Comparison of ENCODE assay signal across 16 cellular contexts in the genomic region with DNA sequence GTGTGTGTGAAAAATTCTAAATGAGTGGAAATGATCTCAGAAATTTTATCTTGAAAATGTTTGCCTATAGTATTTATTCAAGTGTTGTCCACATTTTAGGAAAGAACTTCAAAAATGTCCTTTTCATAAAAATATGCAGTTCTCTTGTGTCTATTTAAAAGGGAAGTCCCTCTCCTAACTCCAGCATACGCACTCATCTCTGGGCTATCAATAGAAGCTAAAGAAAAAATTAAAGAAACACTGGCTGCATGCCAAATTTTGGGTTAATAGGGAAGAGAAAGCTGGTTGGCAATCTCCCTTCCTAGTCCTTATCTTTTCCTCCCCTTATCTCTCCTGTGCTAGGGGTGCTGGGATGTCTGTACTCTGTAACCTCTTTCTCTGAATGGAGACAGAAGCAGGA.
DNase-seq lines count a peak whose midpoint lies in the region; ATAC-seq and TF ChIP-seq lines count a peak whose summit lies in the region.
"Had no signal": no experiment of that assay in that cellular context is flagged by ENCODE, and none has a peak within 500 bp of the region (broad histone marks: within the 10 kb centered on the region; RNA-seq: fewer than 3 reads in every experiment).

No MANE protein-coding gene starts in this region.

- H3K9me3 ChIP-seq in A673 (ENCODE audit: low read depth, low read length, poor library complexity, severe bottlenecking) (no peaks in the 10 kb centered on the region), heart left ventricle (no peaks in the 10 kb centered on the region)
- H3K9me3 ChIP-seq: thyroid gland had no signal

- no peak for TF ChIP-seq POLR2A in heart left ventricle (IDR thresholded peaks at IDR 0.05)

- H3K27me3 ChIP-seq in A673 (replicated peaks; ENCODE audit: insufficient read depth, low read depth, low read length, poor library complexity) (no peaks in the 10 kb centered on the region), heart left ventricle (no peaks in the 10 kb centered on the region)
- H3K27me3 ChIP-seq: thyroid gland had no signal

- H3K36me3 ChIP-seq in A673 (ENCODE audit: insufficient read depth, low read length, poor library complexity, severe bottlenecking) (no peaks in the 10 kb centered on the region), heart left ventricle (no peaks in the 10 kb centered on the region)
- H3K36me3 ChIP-seq: thyroid gland had no signal

- TF ChIP-seq CTCF in A673 (conservative IDR thresholded peaks at IDR 0.05; ENCODE audit: low read depth, low read length) (no peak), heart left ventricle (IDR thresholded peaks at IDR 0.05) (no peak)

- POLR2A ChIA-PET in A673 (lab: Charles Lee; ENCODE audit: low non-redundant PET), result no interaction called here

- no peak overlapping the region for H3K27ac Mint-ChIP-seq in activated naive CD4-positive, alpha-beta T cell treated with anti-CD3 and anti-CD28 coated beads, Interleukin-2, amount 50 U/mL, for 72 hours
- H3K27ac Mint-ChIP-seq: activated T-helper 17 cell treated with anti-CD3 and anti-CD28 coated beads, Interleukin-2, amount 50 U/mL, for 72 hours; H9; T-helper 17 cell had no signal

- CTCF ChIA-PET in A673 (lab: Charles Lee), result no interaction called here

- WGBS in heart left ventricle, 4 donors, result 10 to 26% (median 19%) methylated on average over 1 of the region's 1 CpG

- H3K36me3 Mint-ChIP-seq in activated naive CD4-positive, alpha-beta T cell treated with anti-CD3 and anti-CD28 coated beads, Interleukin-2, amount 50 U/mL, for 72 hours, result no peaks in the 10 kb centered on the region

- H3K4me3 ChIP-seq in A673 (ENCODE audit: low read depth, low read length, poor library complexity, severe bottlenecking) (no peak overlapping the region), heart left ventricle (no peak overlapping the region)
- H3K4me3 ChIP-seq: thyroid gland had no signal

- no TSS peak for BruUV-seq in A673 (replicated peaks; lab: Mats Ljungman, UMichigan)

- ATAC-seq in SK-N-SH treated with all-trans-retinoic acid at 6 μM for 48 hours (no peak), heart left ventricle (peak; percentile 67 to 86 (median 79))
- ATAC-seq in activated naive CD4-positive, alpha-beta T cell treated with anti-CD3 and anti-CD28 coated beads, Interleukin-2, amount 50 U/mL, for 72 hours, result no peak
- ATAC-seq: activated T-helper 17 cell treated with anti-CD3 and anti-CD28 coated beads, Interleukin-2, amount 50 U/mL, for 72 hours; Panc1; T-helper 17 cell had no signal

- H3K27ac ChIP-seq in A673 (ENCODE audit: low read depth, low read length, poor library complexity, severe bottlenecking) (no peak overlapping the region), heart left ventricle (peak overlapping the region in 1 of 12 donors; percentile 24)
- H3K27ac ChIP-seq: thyroid gland had no signal

- DNase-seq in A673 (ENCODE audit: low spot score), result peak; percentile 44
- peak; percentile 46 for DNase-seq in NCI-H146 (lab: John Stamatoyannopoulos, UW)
- DNase-seq in heart left ventricle, result peak in 1 of 5 donors; percentile 23
- DNase-seq in GF-D8 (lab: John Stamatoyannopoulos, UW), result no peak
- DNase-seq in activated CD8-positive, alpha-beta memory T cell treated with anti-CD3 and anti-CD28 coated beads, Interleukin-2, amount 50 U/mL, for 4 hours, result no peak
- no peak for DNase-seq in activated naive CD4-positive, alpha-beta T cell treated with anti-CD3 and anti-CD28 coated beads, Interleukin-2, amount 50 U/mL, for 72 hours (ENCODE audit: low spot score in 2 of 2)
- no peak for DNase-seq in NCI-H2196 (lab: John Stamatoyannopoulos, UW; ENCODE audit: unreplicated experiment)
- DNase-seq: activated CD4-positive, alpha-beta T cell treated with anti-CD3 and anti-CD28 coated beads, Interleukin-2, amount 50 U/mL, for 1 hour; H9; NCI-H2081 treated with DMSO at 0.1 percent for 48 hours; stimulated activated CD4-positive, alpha-beta T cell treated with anti-CD3 and anti-CD28 coated beads, Interleukin-1b, Interleukin-23, amount 100 ng/mL, for 48 hours; T-helper 17 cell; thyroid gland had no signal

- H3K9me3 Mint-ChIP-seq in activated naive CD4-positive, alpha-beta T cell treated with anti-CD3 and anti-CD28 coated beads, Interleukin-2, amount 50 U/mL, for 72 hours, result no peaks in the 10 kb centered on the region
- H3K9me3 Mint-ChIP-seq: activated T-helper 17 cell treated with anti-CD3 and anti-CD28 coated beads, Interleukin-2, amount 50 U/mL, for 72 hours; H9 had no signal

- intact Hi-C loops in A673 (cut with micrococcal nuclease; ENCODE audit: unreplicated experiment), result no loop called here
- intact Hi-C loops in heart left ventricle (cut with DNase I), result loop anchor here in 1 of 10 donors (10.0 kb wide), 1 partner anchor 311 kb away; the partner anchor contains the start of gene ENOX1

- H3K4me1 ChIP-seq in A673 (ENCODE audit: insufficient read depth, low read length, poor library complexity, severe bottlenecking), result no peaks in the 10 kb centered on the region
- H3K4me1 ChIP-seq in heart left ventricle, result peaks cover 0 to 39% (median 20%) of the 10 kb centered on the region in 12 donors
- H3K4me1 ChIP-seq: thyroid gland had no signal

TF ChIP-seq in SK-N-SH treated with all-trans-retinoic acid at 6 μM for 48 hours, 23 proteins besides CTCF, POLR2A, EP300 and RAD21:
- TF ChIP-seq, protein P1, sequence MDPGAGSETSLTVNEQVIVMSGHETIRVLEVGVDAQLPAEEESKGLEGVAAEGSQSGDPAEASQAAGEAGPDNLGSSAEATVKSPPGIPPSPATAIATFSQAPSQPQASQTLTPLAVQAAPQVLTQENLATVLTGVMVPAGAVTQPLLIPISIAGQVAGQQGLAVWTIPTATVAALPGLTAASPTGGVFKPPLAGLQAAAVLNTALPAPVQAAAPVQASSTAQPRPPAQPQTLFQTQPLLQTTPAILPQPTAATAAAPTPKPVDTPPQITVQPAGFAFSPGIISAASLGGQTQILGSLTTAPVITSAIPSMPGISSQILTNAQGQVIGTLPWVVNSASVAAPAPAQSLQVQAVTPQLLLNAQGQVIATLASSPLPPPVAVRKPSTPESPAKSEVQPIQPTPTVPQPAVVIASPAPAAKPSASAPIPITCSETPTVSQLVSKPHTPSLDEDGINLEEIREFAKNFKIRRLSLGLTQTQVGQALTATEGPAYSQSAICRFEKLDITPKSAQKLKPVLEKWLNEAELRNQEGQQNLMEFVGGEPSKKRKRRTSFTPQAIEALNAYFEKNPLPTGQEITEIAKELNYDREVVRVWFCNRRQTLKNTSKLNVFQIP (CRISPR knock-in tag; IDR thresholded peaks at IDR 0.05; ENCODE audit: borderline replicate concordance, low read depth), result no peak
- TF ChIP-seq ZNF70 (CRISPR knock-in tag; IDR thresholded peaks at IDR 0.05) (no peak), TCF4 (CRISPR knock-in tag; IDR thresholded peaks at IDR 0.05; ENCODE audit: borderline replicate concordance) (peak; percentile 85), ZNF565 (CRISPR knock-in tag; conservative IDR thresholded peaks at IDR 0.05; ENCODE audit: low read depth) (no peak), SNAI2 (CRISPR knock-in tag; IDR thresholded peaks at IDR 0.05) (0 out of 2 replicates have a peak, but pooled peaks have one; percentile 30), ARNTL (CRISPR knock-in tag; IDR thresholded peaks at IDR 0.05; ENCODE audit: borderline replicate concordance, low read depth) (no peak), ESRRG (CRISPR knock-in tag; IDR thresholded peaks at IDR 0.05) (peak; percentile 15; the same call in 1 of the 2 replicates), ISL1 (CRISPR knock-in tag; IDR thresholded peaks at IDR 0.05) (peak; percentile 71), ZC3H10 (CRISPR knock-in tag; IDR thresholded peaks at IDR 0.05) (no peak), ZFP30 (CRISPR knock-in tag; IDR thresholded peaks at IDR 0.05) (no peak), PPARA (CRISPR knock-in tag; IDR thresholded peaks at IDR 0.05; ENCODE audit: borderline replicate concordance) (no peak), TOX (CRISPR knock-in tag; IDR thresholded peaks at IDR 0.05; ENCODE audit: borderline replicate concordance) (no peak), TSHZ2 (CRISPR knock-in tag; IDR thresholded peaks at IDR 0.05) (no peak), CREB5 (CRISPR knock-in tag; IDR thresholded peaks at IDR 0.05; ENCODE audit: low read depth) (no peak), OSR1 (CRISPR knock-in tag; IDR thresholded peaks at IDR 0.05) (no peak), GLIS3 (CRISPR knock-in tag; IDR thresholded peaks at IDR 0.05) (no peak)

Comparison
In these comparisons a context has a peak if more than half of its experiments do, and no peak if none do; other contexts are left out.
1. DNase-seq: peak in A673 (single experiment) and NCI-H146 (single experiment); none in GF-D8 (single experiment), activated CD8-positive, alpha-beta memory T cell treated with anti-CD3 and anti-CD28 coated beads, Interleukin-2, amount 50 U/mL, for 4 hours (single experiment), activated naive CD4-positive, alpha-beta T cell treated with anti-CD3 and anti-CD28 coated beads, Interleukin-2, amount 50 U/mL, for 72 hours (0 of 2) and NCI-H2196 (single experiment).
2. ATAC-seq: peak in heart left ventricle (4 of 4); none in SK-N-SH treated with all-trans-retinoic acid at 6 μM for 48 hours (single experiment) and activated naive CD4-positive, alpha-beta T cell treated with anti-CD3 and anti-CD28 coated beads, Interleukin-2, amount 50 U/mL, for 72 hours (0 of 2).